In the genomic region with DNA sequence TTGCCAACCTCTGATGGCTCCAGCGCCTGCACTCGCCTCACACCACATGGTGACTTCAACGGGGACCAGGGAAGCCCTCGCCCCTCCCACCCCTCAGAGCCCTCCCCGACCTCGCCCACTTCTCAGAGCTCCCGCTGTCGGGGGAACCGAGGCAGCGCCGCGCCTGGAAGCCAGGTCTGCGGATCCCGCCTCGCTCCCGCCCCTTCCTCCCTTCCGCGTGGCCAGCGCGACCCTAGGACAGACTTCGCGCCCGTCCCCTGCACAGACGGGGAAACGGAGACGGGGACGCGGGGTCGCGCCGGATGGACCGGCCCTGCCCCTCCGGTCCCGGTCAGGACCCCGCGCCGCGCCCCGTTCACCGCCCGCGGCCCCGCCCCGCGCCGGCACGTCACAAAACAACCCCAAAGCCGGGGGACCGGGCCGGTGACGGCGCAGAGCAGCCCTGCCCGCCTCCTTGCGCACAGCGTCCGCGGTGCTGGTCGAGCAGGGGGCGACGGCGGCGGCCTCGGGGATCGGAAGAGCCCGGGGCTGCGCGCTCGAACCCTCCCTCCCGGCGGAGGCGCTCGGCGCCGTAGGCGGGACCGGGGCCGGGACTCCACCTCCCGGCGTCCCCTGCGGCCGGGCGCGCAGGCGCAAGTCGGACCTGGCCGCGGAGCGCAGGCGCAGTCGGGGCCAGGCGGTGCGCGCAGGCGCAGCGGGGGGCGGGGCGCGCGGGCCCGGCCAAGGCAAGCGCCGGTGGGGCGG, we compare ENCODE assay signal across 8 cellular contexts. TPM values are rescaled to one million over a fixed set of nuclear protein-coding genes. Genes with fewer than 3 reads are reported as not detected.
DNase-seq lines count a peak whose midpoint lies in the region; ATAC-seq and TF ChIP-seq lines count a peak whose summit lies in the region.

No MANE protein-coding gene starts in this region.

- H3K27ac ChIP-seq in A673 (ENCODE audit: low read depth, low read length, poor library complexity, severe bottlenecking), result peak overlapping the region; percentile 95

- ATAC-seq in GM18519 (IDR thresholded peaks at IDR 0.05; ENCODE audit: low FRiP score, unreplicated experiment) (peak; percentile 63), HG03095 (IDR thresholded peaks at IDR 0.05; ENCODE audit: unreplicated experiment) (peak; percentile 41)

- no peaks in the 10 kb centered on the region for H3K27me3 ChIP-seq in A673 (replicated peaks; ENCODE audit: insufficient read depth, low read depth, low read length, poor library complexity)

- POLR2A ChIA-PET in A673 (lab: Charles Lee; ENCODE audit: low non-redundant PET), result interaction anchor here (0.6 to 0.8 kb wide), 2 partner anchors 20 to 55 kb away, joined by 3 to 4 read pairs; no protein-coding TSS in a partner anchor

- peaks cover 13% of the 10 kb centered on the region for H3K4me1 ChIP-seq in A673 (ENCODE audit: insufficient read depth, low read length, poor library complexity, severe bottlenecking)

- DNase-seq in A673 (ENCODE audit: low spot score) (peak; percentile 92), NCI-H2227 (lab: John Stamatoyannopoulos, UW; ENCODE audit: unreplicated experiment) (peak; percentile 89), cerebellum (ENCODE audit: low spot score) (peak; percentile 92), kidney tubule cell (ENCODE audit: low spot score) (peak; percentile 90)
- peak; percentile 96 for DNase-seq in activated CD4-positive, CD25-positive, alpha-beta regulatory T cell treated with anti-CD3 and anti-CD28 coated beads, Interleukin-2, amount 50 U/mL, for 72 hours
- peak; percentile 82 to 86 for DNase-seq in stimulated activated CD4-positive, alpha-beta T cell treated with anti-CD3 and anti-CD28 coated beads, Interleukin-1b, Interleukin-23, amount 100 ng/mL, for 1 hour (ENCODE audit: low read depth in 2 of 2)

- intact Hi-C loops in A673 (cut with micrococcal nuclease; ENCODE audit: unreplicated experiment), result loop anchor here (5.0 kb wide), 1 partner anchor 41 kb away; a partner anchor contains a TSS

- H3K36me3 ChIP-seq in A673 (ENCODE audit: insufficient read depth, low read length, poor library complexity, severe bottlenecking), result peaks cover 12% of the 10 kb centered on the region

- H3K4me3 ChIP-seq in A673 (ENCODE audit: low read depth, low read length, poor library complexity, severe bottlenecking), result peak overlapping the region; percentile 100

- BruUV-seq in A673 (replicated peaks; lab: Mats Ljungman, UMichigan), result no TSS peak

- CTCF ChIA-PET in A673 (lab: Charles Lee), result interaction anchor here (0.6 to 1.6 kb wide), 6 partner anchors 20 to 709 kb away, joined by 3 to 16 read pairs (median 4); no protein-coding TSS in a partner anchor

- H3K9me3 ChIP-seq in A673 (ENCODE audit: low read depth, low read length, poor library complexity, severe bottlenecking), result no peaks in the 10 kb centered on the region

- no peak; the same call in 1 of the 2 replicates for TF ChIP-seq CTCF in A673 (conservative IDR thresholded peaks at IDR 0.05; ENCODE audit: low read depth, low read length)

RNA-seq across cellular contexts. Expression of a gene that starts 0.4 kb away (rescaled TPM):
- 109 and 113 TPM in 2 replicates for total RNA-seq in A673 (2021)
- 35.7 TPM for total RNA-seq in cerebellum

RNA-seq across cellular contexts. Expression of a gene that starts 12.7 kb away (rescaled TPM):
- total RNA-seq in A673 (2021), result 1.0 and 2.5 TPM in 2 replicates
- total RNA-seq in cerebellum, result not detected

RNA-seq across cellular contexts. Expression of a gene that starts 23.9 kb away (rescaled TPM):
- total RNA-seq in A673 (2021) (20.7 and 22.2 TPM in 2 replicates), cerebellum (12.8 TPM)

RNA-seq across cellular contexts. Expression of a gene that starts 34.9 kb away (rescaled TPM):
- 0.59 and 0.84 TPM in 2 replicates for total RNA-seq in A673 (2021)
- 2.7 TPM for total RNA-seq in cerebellum

RNA-seq across cellular contexts. Expression of a gene that starts 41.2 kb away (rescaled TPM):
- total RNA-seq in A673 (2021), result 865 TPM in 2 replicates
- total RNA-seq in cerebellum, result 94.5 TPM

Comparison
In these comparisons a context has a peak if more than half of its experiments do, and no peak if none do; other contexts are left out.
1. Peak in every context shown above with its lines: DNase-seq, ATAC-seq, H3K4me3 ChIP-seq and H3K27ac ChIP-seq.